In genomic region chr6:38195113-38195635, GRCh38 we compare ENCODE assay signal across 17 cellular contexts.
DNase-seq lines count a peak whose midpoint lies in the region; ATAC-seq and TF ChIP-seq lines count a peak whose summit lies in the region.
"Had no signal": no experiment of that assay in that cellular context is flagged by ENCODE, and none has a peak within 500 bp of the region (broad histone marks: within the 10 kb centered on the region; RNA-seq: fewer than 3 reads in every experiment).

No MANE protein-coding gene starts in this region.

- DNase-seq in NCI-H1092 treated with DMSO at 0.1 percent for 48 hours (lab: John Stamatoyannopoulos, UW) (peak; percentile 21), NCI-H1092 (lab: John Stamatoyannopoulos, UW) (no peak), COR-L47 (lab: John Stamatoyannopoulos, UW) (peak; percentile 19), NCI-H69 (lab: John Stamatoyannopoulos, UW) (peak; percentile 54), coronary artery (ENCODE audit: low spot score) (peak; percentile 28), HUDEP-2 (lab: John Stamatoyannopoulos, UW; ENCODE audit: unreplicated experiment in 76 of 76) (no peak)
- no peak for DNase-seq in stimulated activated CD4-positive, alpha-beta T cell treated with anti-CD3 and anti-CD28 coated beads, Interleukin-4, amount 100 ng/mL, for 24 hours
- DNase-seq: 8988T; AML-193; CD8-positive, alpha-beta memory T cell; DND-41; GF-D8; GM23248 had no signal

- TF ChIP-seq CTCF in coronary artery (IDR thresholded peaks at IDR 0.05) = no peak

- ATAC-seq in GM21528 (IDR thresholded peaks at IDR 0.05; ENCODE audit: low FRiP score, unreplicated experiment) = no peak
- ATAC-seq: HCT116 had no signal

- no peak overlapping the region for H3K4me3 ChIP-seq in coronary artery
- H3K4me3 ChIP-seq: BLaER1, GM23248 had no signal

- H3K27ac ChIP-seq in coronary artery = no peak overlapping the region
- H3K27ac ChIP-seq: BLaER1, GM23248, HL-60 had no signal

Comparison
In these comparisons a context has a peak if more than half of its experiments do, and no peak if none do; other contexts are left out.
1. DNase-seq: peak in NCI-H1092 treated with DMSO at 0.1 percent for 48 hours (single experiment), COR-L47 (single experiment), NCI-H69 (single experiment) and coronary artery (single experiment); none in NCI-H1092 (single experiment), HUDEP-2 (0 of 76) and stimulated activated CD4-positive, alpha-beta T cell treated with anti-CD3 and anti-CD28 coated beads, Interleukin-4, amount 100 ng/mL, for 24 hours (single experiment).